In genomic region chr12:98998697-98999299, GRCh38 we compare ENCODE assay signal across 1 cellular context.
TF ChIP-seq lines count a peak whose summit lies in the region.

No MANE protein-coding gene starts in this region.

TF ChIP-seq in GM23338, 12 proteins besides CTCF, POLR2A, EP300 and RAD21 (continued from another document):
- no peak for TF ChIP-seq REST (IDR thresholded peaks at IDR 0.05; ENCODE audit: unreplicated experiment)
- no peak for TF ChIP-seq STAT1 (IDR thresholded peaks at IDR 0.05; ENCODE audit: unreplicated experiment)
- TF ChIP-seq POLR2AphosphoS5 (IDR thresholded peaks at IDR 0.05; ENCODE audit: low read depth), result no peak
- no peak for TF ChIP-seq CREB1 (CRISPR knock-in tag; IDR thresholded peaks at IDR 0.05; ENCODE audit: low read depth)
- no peak for TF ChIP-seq ZNF114 (CRISPR knock-in tag; IDR thresholded peaks at IDR 0.05)
- TF ChIP-seq ETS1 (IDR thresholded peaks at IDR 0.05), result no peak
